In genomic region chr4:38319456-38320348, GRCh38 we compare ENCODE assay signal across 8 cellular contexts.
DNase-seq lines count a peak whose midpoint lies in the region; ATAC-seq and TF ChIP-seq lines count a peak whose summit lies in the region.

No MANE protein-coding gene starts in this region.

- ATAC-seq in HG02588 (IDR thresholded peaks at IDR 0.05; ENCODE audit: unreplicated experiment) (peak; percentile 36), upper lobe of left lung (ENCODE audit: low FRiP score in 2 of 2) (peak; percentile 95 to 97)

- no peaks in the 10 kb centered on the region for H3K9me3 ChIP-seq in adipocyte (ENCODE audit: control insufficient read depth, low read length)
- no peaks in the 10 kb centered on the region for H3K9me3 ChIP-seq in upper lobe of left lung

- H3K27me3 Mint-ChIP-seq in progenitor cell of endocrine pancreas, result no peaks in the 10 kb centered on the region

- no peaks in the 10 kb centered on the region for H3K36me3 Mint-ChIP-seq in progenitor cell of endocrine pancreas (ENCODE audit: insufficient read depth)

- TF ChIP-seq POLR2A in upper lobe of left lung (IDR thresholded peaks at IDR 0.05), result no peak

- H3K9me3 Mint-ChIP-seq in progenitor cell of endocrine pancreas (ENCODE audit: low read depth), result peaks cover 8% of the 10 kb centered on the region

- peak overlapping the region; percentile 91 for H3K27ac Mint-ChIP-seq in progenitor cell of endocrine pancreas

- peak overlapping the region; percentile 74 for H3K4me3 ChIP-seq in adipocyte (ENCODE audit: low read length)
- H3K4me3 ChIP-seq in upper lobe of left lung, result peak overlapping the region in 3 of 4 donors; percentile 24 to 43 (median 43)

- peak overlapping the region; percentile 83 for H3K9ac ChIP-seq in adipocyte (ENCODE audit: low read length)

- no peak overlapping the region for H3K4me3 Mint-ChIP-seq in progenitor cell of endocrine pancreas (ENCODE audit: low read depth)

- in situ Hi-C loops in G401 (cut with HindIII; ENCODE audit: low sequenced_read_pairs), result no loop called here

- no peaks in the 10 kb centered on the region for H3K27me3 ChIP-seq in adipocyte (replicated peaks; ENCODE audit: control insufficient read depth, insufficient read depth, low read length)
- H3K27me3 ChIP-seq in upper lobe of left lung, result no peaks in the 10 kb centered on the region

- peaks cover 23% of the 10 kb centered on the region for H3K4me1 Mint-ChIP-seq in progenitor cell of endocrine pancreas (ENCODE audit: low read depth)

- DNase-seq in G401 (ENCODE audit: low spot score) (peak; percentile 69), NCI-H1417 (lab: John Stamatoyannopoulos, UW) (peak; percentile 68 to 91 (median 87)), SW480 (ENCODE audit: low spot score) (peak; percentile 70), adipocyte (ENCODE audit: low read depth) (peak; percentile 98), cardiac septum (ENCODE audit: low spot score) (peak; percentile 96), progenitor cell of endocrine pancreas (ENCODE audit: low spot score, unreplicated experiment) (peak; percentile 96), upper lobe of left lung (peak; percentile 88 to 94)

- intact Hi-C loops in cardiac septum (cut with DNase I), result loop anchor here (1.0 to 10.0 kb wide), 7 partner anchors 141 to 411 kb away; no protein-coding TSS in a partner anchor

- TF ChIP-seq CTCF in progenitor cell of endocrine pancreas (IDR thresholded peaks at IDR 0.05; ENCODE audit: unreplicated experiment) (peak; percentile 95), upper lobe of left lung (IDR thresholded peaks at IDR 0.05) (peak; percentile 93 to 100 (median 96))

- peak overlapping the region; percentile 83 to 89 (median 86) for H3K27ac ChIP-seq in upper lobe of left lung

- no peak for TF ChIP-seq EP300 in upper lobe of left lung (IDR thresholded peaks at IDR 0.05)

- H3K36me3 ChIP-seq in adipocyte (ENCODE audit: control insufficient read depth, insufficient read depth, low read length, severe bottlenecking) (no peaks in the 10 kb centered on the region), upper lobe of left lung (no peaks in the 10 kb centered on the region)

- WGBS in upper lobe of left lung, 2 donors, result 21 to 24% methylated on average over 17 of the region's 17 CpGs

- peaks cover 29% of the 10 kb centered on the region for H3K4me1 ChIP-seq in adipocyte (ENCODE audit: control insufficient read depth, insufficient read depth, low read length)
- H3K4me1 ChIP-seq in upper lobe of left lung, result peaks cover 17 to 22% (median 21%) of the 10 kb centered on the region in 4 donors

Comparison
In these comparisons a context has a peak if more than half of its experiments do, and no peak if none do; other contexts are left out.
1. Peak in every context shown above with its lines: DNase-seq, ATAC-seq, H3K4me3 ChIP-seq and H3K27ac ChIP-seq.